In the genomic region with DNA sequence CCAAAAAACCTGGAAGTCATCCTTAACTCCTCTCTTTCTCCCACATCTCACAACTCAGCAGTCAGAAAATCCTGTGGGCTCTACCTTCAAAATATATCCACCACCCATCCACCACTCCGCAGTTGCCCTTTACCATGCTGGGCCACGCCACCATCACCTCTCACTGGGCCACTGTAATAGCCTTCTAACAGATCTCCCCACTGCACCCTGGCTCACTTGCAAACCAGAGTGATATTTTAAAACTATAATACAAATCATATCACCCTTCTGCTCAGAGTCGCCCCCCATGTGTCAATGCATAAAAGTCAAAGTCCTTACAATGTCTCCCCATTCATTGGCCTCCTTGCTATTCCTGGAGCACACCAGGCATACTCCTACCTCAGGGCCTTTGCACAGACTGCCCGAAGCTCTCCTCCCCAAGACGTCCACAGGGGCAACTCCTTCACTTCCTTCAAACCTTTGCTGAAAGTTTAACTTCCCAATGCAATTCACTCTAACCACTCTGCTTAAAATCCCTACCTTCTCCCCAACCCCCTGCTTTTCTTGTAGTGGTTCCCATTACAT, we compare ENCODE assay signal across 1 cellular context.
TF ChIP-seq lines count a peak whose summit lies in the region.

No MANE protein-coding gene starts in this region.

TF ChIP-seq in H1, 55 proteins besides CTCF, POLR2A, EP300 and RAD21:
- TF ChIP-seq SIX5 (IDR thresholded peaks at IDR 0.05; ENCODE audit: low read depth, low read length) (no peak), CBX5 (IDR thresholded peaks at IDR 0.05; ENCODE audit: low read depth, low read length) (no peak), TBP (IDR thresholded peaks at IDR 0.05; ENCODE audit: low read depth, low read length) (no peak), KDM1A (IDR thresholded peaks at IDR 0.05; ENCODE audit: borderline replicate concordance, low read length) (0 out of 2 replicates have a peak, but pooled peaks have one; percentile 20), KDM4A (IDR thresholded peaks at IDR 0.05; ENCODE audit: low read depth, low read length, severe bottlenecking) (no peak), JUN (IDR thresholded peaks at IDR 0.05; ENCODE audit: low read depth, low read length) (no peak)
- TF ChIP-seq, protein P1, sequence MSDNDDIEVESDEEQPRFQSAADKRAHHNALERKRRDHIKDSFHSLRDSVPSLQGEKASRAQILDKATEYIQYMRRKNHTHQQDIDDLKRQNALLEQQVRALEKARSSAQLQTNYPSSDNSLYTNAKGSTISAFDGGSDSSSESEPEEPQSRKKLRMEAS (IDR thresholded peaks at IDR 0.05) = no peak
